In genomic region chr20:33663161-33664084, GRCh38 we compare ENCODE assay signal across 1 cellular context.
TF ChIP-seq lines count a peak whose summit lies in the region.

No MANE protein-coding gene starts in this region.

TF ChIP-seq in endothelial cell of umbilical vein, 7 proteins besides CTCF, POLR2A, EP300 and RAD21 (continued from another document):
- TF ChIP-seq FOS (IDR thresholded peaks at IDR 0.05; ENCODE audit: borderline replicate concordance, insufficient read depth, low read length) (no peak), MAX (IDR thresholded peaks at IDR 0.05; ENCODE audit: insufficient read depth, insufficient read length) (no peak)
